Comparison of ENCODE assay signal across 15 cellular contexts in genomic region chr5:1962619-1963355, GRCh38.
DNase-seq lines count a peak whose midpoint lies in the region; ATAC-seq and TF ChIP-seq lines count a peak whose summit lies in the region.
"Had no signal": no experiment of that assay in that cellular context is flagged by ENCODE, and none has a peak within 500 bp of the region (broad histone marks: within the 10 kb centered on the region; RNA-seq: fewer than 3 reads in every experiment).

No MANE protein-coding gene starts in this region.

- CTCF ChIA-PET in activated naive CD4-positive, alpha-beta T cell treated with anti-CD3 and anti-CD28 coated beads, Interleukin-2, amount 10 ng/mL, durations not matched to agents 7 days and 5 days (lab: Charles Lee), result no interaction called here
- CTCF ChIA-PET in CD8-positive, alpha-beta memory T cell (lab: Charles Lee), result no interaction called here

- H3K9me3 ChIP-seq in KOPT-K1 (ENCODE audit: insufficient read depth, low read length, poor library complexity, severe bottlenecking) (no peaks in the 10 kb centered on the region), T-helper 17 cell (ENCODE audit: control insufficient read depth, low read length, poor library complexity, severe bottlenecking) (no peaks in the 10 kb centered on the region), esophagus squamous epithelium (no peaks in the 10 kb centered on the region)
- no peaks in the 10 kb centered on the region for H3K9me3 ChIP-seq in CD8-positive, alpha-beta memory T cell (ENCODE audit: low read length)

- no peak for TF ChIP-seq POLR2A in esophagus squamous epithelium (IDR thresholded peaks at IDR 0.05)

- H3K27ac Mint-ChIP-seq in T-helper 17 cell (peak overlapping the region; percentile 17), osteocyte (ENCODE audit: unreplicated experiment) (no peak overlapping the region)
- no peak overlapping the region for H3K27ac Mint-ChIP-seq in activated naive CD4-positive, alpha-beta T cell treated with anti-CD3 and anti-CD28 coated beads, Interleukin-2, amount 10 ng/mL, durations not matched to agents 7 days and 5 days
- no peak overlapping the region for H3K27ac Mint-ChIP-seq in CD8-positive, alpha-beta memory T cell

- TF ChIP-seq CTCF in esophagus squamous epithelium (IDR thresholded peaks at IDR 0.05) (no peak), osteocyte (IDR thresholded peaks at IDR 0.05) (no peak)

- H3K27me3 ChIP-seq in esophagus squamous epithelium, result peaks cover 0 to 11% (median 0%) of the 10 kb centered on the region in 4 donors
- no peaks in the 10 kb centered on the region for H3K27me3 ChIP-seq in CD8-positive, alpha-beta memory T cell (ENCODE audit: insufficient read depth, low read length, poor library complexity, severe bottlenecking)

- H3K9me3 Mint-ChIP-seq in osteocyte (ENCODE audit: unreplicated experiment), result peaks cover 5% of the 10 kb centered on the region
- H3K9me3 Mint-ChIP-seq in activated naive CD4-positive, alpha-beta T cell treated with anti-CD3 and anti-CD28 coated beads, Interleukin-2, amount 10 ng/mL, durations not matched to agents 7 days and 5 days, result no peaks in the 10 kb centered on the region
- peaks cover 0 to 4% (median 0%) of the 10 kb centered on the region in 5 donors for H3K9me3 Mint-ChIP-seq in CD8-positive, alpha-beta memory T cell

- H3K4me1 Mint-ChIP-seq in T-helper 17 cell, result no peaks in the 10 kb centered on the region
- no peaks in the 10 kb centered on the region for H3K4me1 Mint-ChIP-seq in osteocyte (ENCODE audit: unreplicated experiment)
- no peaks in the 10 kb centered on the region for H3K4me1 Mint-ChIP-seq in activated naive CD4-positive, alpha-beta T cell treated with anti-CD3 and anti-CD28 coated beads, Interleukin-2, amount 10 ng/mL, durations not matched to agents 7 days and 5 days
- H3K4me1 Mint-ChIP-seq in CD8-positive, alpha-beta memory T cell, result no peaks in the 10 kb centered on the region

- H3K36me3 Mint-ChIP-seq in T-helper 17 cell (ENCODE audit: low read depth) (no peaks in the 10 kb centered on the region), osteocyte (ENCODE audit: unreplicated experiment) (no peaks in the 10 kb centered on the region)
- H3K36me3 Mint-ChIP-seq in activated naive CD4-positive, alpha-beta T cell treated with anti-CD3 and anti-CD28 coated beads, Interleukin-2, amount 10 ng/mL, durations not matched to agents 7 days and 5 days, result no peaks in the 10 kb centered on the region
- no peaks in the 10 kb centered on the region for H3K36me3 Mint-ChIP-seq in CD8-positive, alpha-beta memory T cell

- ATAC-seq in T-helper 17 cell (no peak), HG02884 (IDR thresholded peaks at IDR 0.05; ENCODE audit: unreplicated experiment) (no peak)
- ATAC-seq: K562 had no signal

- DNase-seq in T-helper 17 cell (no peak), esophagus squamous epithelium (lab: John Stamatoyannopoulos, UW) (no peak), osteocyte (ENCODE audit: extremely low spot score, unreplicated experiment) (peak; percentile 67), pons (ENCODE audit: low spot score) (no peak)
- DNase-seq in activated naive CD4-positive, alpha-beta T cell treated with anti-CD3 and anti-CD28 coated beads, Interleukin-2, amount 10 ng/mL, durations not matched to agents 7 days and 5 days, result no peak
- no peak for DNase-seq in CD8-positive, alpha-beta memory T cell
- DNase-seq: NCI-H1105 treated with DMSO at 0.1 percent for 48 hours, NCI-H1694, NCI-H2227 treated with DMSO at 0.1 percent for 48 hours, NCI-H510A treated with DMSO at 0.1 percent for 48 hours, NCI-H774 had no signal

- 37 to 50% methylated on average over 11 to 13 of the region's 13 CpGs for WGBS in esophagus squamous epithelium, 2 donors

- intact Hi-C loops in esophagus squamous epithelium (cut with DNase I), result no loop called here

- H3K4me1 ChIP-seq in esophagus squamous epithelium, result peaks cover 3 to 29% (median 14%) of the 10 kb centered on the region in 3 donors
- no peaks in the 10 kb centered on the region for H3K4me1 ChIP-seq in CD8-positive, alpha-beta memory T cell (ENCODE audit: insufficient read depth, low read length)

- POLR2A ChIA-PET in CD8-positive, alpha-beta memory T cell (lab: Charles Lee), result no interaction called here

- H3K4me3 ChIP-seq in esophagus squamous epithelium, result no peak overlapping the region
- no peak overlapping the region for H3K4me3 ChIP-seq in CD8-positive, alpha-beta memory T cell (ENCODE audit: low read length)
- H3K4me3 ChIP-seq: K562 had no signal

- H3K27me3 Mint-ChIP-seq in T-helper 17 cell (peaks cover 58% of the 10 kb centered on the region), osteocyte (ENCODE audit: unreplicated experiment) (no peaks in the 10 kb centered on the region)
- peaks cover 11% of the 10 kb centered on the region for H3K27me3 Mint-ChIP-seq in activated naive CD4-positive, alpha-beta T cell treated with anti-CD3 and anti-CD28 coated beads, Interleukin-2, amount 10 ng/mL, durations not matched to agents 7 days and 5 days
- H3K27me3 Mint-ChIP-seq in CD8-positive, alpha-beta memory T cell, result peaks cover 3 to 36% of the 10 kb centered on the region in 2 donors

- peak overlapping the region; percentile 84 for H3K27ac ChIP-seq in KOPT-K1 (ENCODE audit: low read depth, low read length, poor library complexity, severe bottlenecking)
- peak overlapping the region; percentile 77 to 81 (median 80) for H3K27ac ChIP-seq in esophagus squamous epithelium
- H3K27ac ChIP-seq in CD8-positive, alpha-beta memory T cell (ENCODE audit: low read depth, low read length), result no peak overlapping the region
- H3K27ac ChIP-seq: C4-2B had no signal

- H3K4me3 Mint-ChIP-seq in T-helper 17 cell (no peak overlapping the region), osteocyte (ENCODE audit: unreplicated experiment) (no peak overlapping the region)
- no peak overlapping the region for H3K4me3 Mint-ChIP-seq in activated naive CD4-positive, alpha-beta T cell treated with anti-CD3 and anti-CD28 coated beads, Interleukin-2, amount 10 ng/mL, durations not matched to agents 7 days and 5 days
- H3K4me3 Mint-ChIP-seq in CD8-positive, alpha-beta memory T cell, result no peak overlapping the region

- H3K36me3 ChIP-seq in KOPT-K1 (ENCODE audit: insufficient read depth, low read length), result no peaks in the 10 kb centered on the region
- peaks cover 0 to 11% (median 0%) of the 10 kb centered on the region in 3 donors for H3K36me3 ChIP-seq in esophagus squamous epithelium
- H3K36me3 ChIP-seq in CD8-positive, alpha-beta memory T cell (ENCODE audit: insufficient read depth, low read length), result no peaks in the 10 kb centered on the region
